Comparison of ENCODE assay signal across 9 cellular contexts in genomic region chr12:99985129-99985570, GRCh38. TPM values are rescaled to one million over a fixed set of nuclear protein-coding genes. Genes with fewer than 3 reads are reported as not detected.
DNase-seq lines count a peak whose midpoint lies in the region; ATAC-seq, FAIRE-seq and TF ChIP-seq lines count a peak whose summit lies in the region.
"Had no signal": no experiment of that assay in that cellular context is flagged by ENCODE, and none has a peak within 500 bp of the region (broad histone marks: within the 10 kb centered on the region; RNA-seq: fewer than 3 reads in every experiment).

No MANE protein-coding gene starts in this region.

- H3K4me1 ChIP-seq in astrocyte (ENCODE audit: insufficient read depth, low read length) (peaks cover 10% of the 10 kb centered on the region), liver (ENCODE audit: control insufficient read depth in 4 of 4, insufficient read depth in 4 of 4, low read length in 3 of 4) (peaks cover 0 to 9% (median 3%) of the 10 kb centered on the region in 4 donors), transverse colon (peaks cover 0 to 18% (median 2%) of the 10 kb centered on the region in 4 donors)

- H3K4me3 ChIP-seq in astrocyte (ENCODE audit: insufficient read depth, low read depth, low read length) (peak overlapping the region; percentile 73), liver (ENCODE audit: low read depth in 1 of 3, low read length in 3 of 3) (peak overlapping the region; percentile 62 to 76 (median 69)), transverse colon (peak overlapping the region; percentile 41 to 66 (median 48))

- DNase-seq in activated T-cell treated with anti-CD3 and anti-CD28 coated beads, Interleukin-2, amount 50 U/mL, for 4 hours: no peak
- no peak for DNase-seq in activated T-cell treated with anti-CD3 and anti-CD28 coated beads, Interleukin-2, amount 50 U/mL, for 1 hour
- no peak for DNase-seq in astrocyte (ENCODE audit: low read depth)
- no peak for DNase-seq in transverse colon
- no peak for DNase-seq in activated CD8-positive, alpha-beta memory T cell treated with anti-CD3 and anti-CD28 coated beads, Interleukin-2, amount 50 U/mL, for 48 hours

- peak overlapping the region; percentile 41 for H3K4me3 Mint-ChIP-seq in activated T-cell treated with anti-CD3 and anti-CD28 coated beads, Interleukin-2, amount 50 U/mL, for 4 hours
- H3K4me3 Mint-ChIP-seq in IgD-negative memory B cell: peak overlapping the region; percentile 27 to 86 (median 67)
- H3K4me3 Mint-ChIP-seq in astrocyte (ENCODE audit: unreplicated experiment): peak overlapping the region; percentile 89

- H3K27ac ChIP-seq in astrocyte (ENCODE audit: low read depth, low read length) (no peak overlapping the region), liver (ENCODE audit: low read depth in 1 of 2, low read length in 2 of 2) (no peak overlapping the region), transverse colon (peak overlapping the region; percentile 50 to 75 (median 55))
- H3K27ac ChIP-seq: epithelial cell of prostate had no signal

- no peak for TF ChIP-seq CTCF in astrocyte (IDR thresholded peaks at IDR 0.05; ENCODE audit: insufficient read depth, low read depth, low read length)
- TF ChIP-seq CTCF in liver (IDR thresholded peaks at IDR 0.05; ENCODE audit: low read depth, low read length, missing input control): no peak
- TF ChIP-seq CTCF in transverse colon (IDR thresholded peaks at IDR 0.05): no peak

- no peak for TF ChIP-seq EP300 in transverse colon (IDR thresholded peaks at IDR 0.05; ENCODE audit: low read depth)

- H3K4me1 Mint-ChIP-seq in activated T-cell treated with anti-CD3 and anti-CD28 coated beads, Interleukin-2, amount 50 U/mL, for 4 hours (ENCODE audit: low read depth): peaks cover 10% of the 10 kb centered on the region
- H3K4me1 Mint-ChIP-seq in IgD-negative memory B cell: peaks cover 9 to 12% (median 11%) of the 10 kb centered on the region in 3 donors
- H3K4me1 Mint-ChIP-seq in astrocyte (ENCODE audit: low read depth, unreplicated experiment): no peaks in the 10 kb centered on the region

- peak overlapping the region; percentile 97 for H3K4me2 ChIP-seq in astrocyte (ENCODE audit: low read length)

- in situ Hi-C loops in transverse colon (cut with MboI; ENCODE audit: low pct_ligation_motif_present in 1 of 4, low pct_unique_long_range_greater_than_20kb in 1 of 4, low sequenced_read_pairs in 3 of 4): loop anchor here in 1 of 4 donors (25.0 kb wide), 1 partner anchor 98 kb away; no protein-coding TSS in a partner anchor

- H3K9me3 ChIP-seq in astrocyte (ENCODE audit: insufficient read depth, low read depth, low read length): no peaks in the 10 kb centered on the region
- H3K9me3 ChIP-seq in liver (ENCODE audit: control insufficient read depth in 4 of 4, low read length in 3 of 4): no peaks in the 10 kb centered on the region
- H3K9me3 ChIP-seq in transverse colon: no peaks in the 10 kb centered on the region

- H3K27me3 Mint-ChIP-seq in activated T-cell treated with anti-CD3 and anti-CD28 coated beads, Interleukin-2, amount 50 U/mL, for 4 hours (ENCODE audit: low read depth): peaks cover 41% of the 10 kb centered on the region
- H3K27me3 Mint-ChIP-seq in IgD-negative memory B cell (peaks cover 34% of the 10 kb centered on the region), astrocyte (ENCODE audit: low read depth, unreplicated experiment) (peaks cover 37% of the 10 kb centered on the region)

- no peak for ATAC-seq in activated T-cell treated with anti-CD3 and anti-CD28 coated beads, Interleukin-2, amount 50 U/mL, for 4 hours
- no peak for ATAC-seq in GM19455 (IDR thresholded peaks at IDR 0.05; ENCODE audit: unreplicated experiment)

- no peak for TF ChIP-seq POLR2A in transverse colon (IDR thresholded peaks at IDR 0.05)

- H3K9me3 Mint-ChIP-seq in activated T-cell treated with anti-CD3 and anti-CD28 coated beads, Interleukin-2, amount 50 U/mL, for 4 hours: no peaks in the 10 kb centered on the region
- H3K9me3 Mint-ChIP-seq in IgD-negative memory B cell: peaks cover 0 to 1% (median 0%) of the 10 kb centered on the region in 3 donors
- peaks cover 2% of the 10 kb centered on the region for H3K9me3 Mint-ChIP-seq in astrocyte (ENCODE audit: unreplicated experiment)

- TF ChIP-seq RAD21 in liver (IDR thresholded peaks at IDR 0.05): no peak

- FAIRE-seq in astrocyte (lab: Jason Lieb, UNC): no peak

- H3K27ac Mint-ChIP-seq in IgD-negative memory B cell (no peak overlapping the region), astrocyte (ENCODE audit: unreplicated experiment) (no peak overlapping the region)

- peaks cover 9% of the 10 kb centered on the region for H3K27me3 ChIP-seq in astrocyte (ENCODE audit: insufficient read depth, low read length)
- H3K27me3 ChIP-seq in liver (ENCODE audit: control insufficient read depth in 4 of 4, insufficient read depth in 4 of 4, low read length in 3 of 4): peaks cover 0 to 3% (median 0%) of the 10 kb centered on the region in 4 donors
- H3K27me3 ChIP-seq in transverse colon: peaks cover 28% of the 10 kb centered on the region

- H3K9ac ChIP-seq in astrocyte (ENCODE audit: low read length) (peak overlapping the region; percentile 67), liver (ENCODE audit: low read depth in 1 of 2, low read length in 2 of 2) (no peak overlapping the region)

- no peaks in the 10 kb centered on the region for H4K20me1 ChIP-seq in astrocyte (ENCODE audit: insufficient read depth, low read length)

- no peaks in the 10 kb centered on the region for H3K79me2 ChIP-seq in astrocyte (ENCODE audit: insufficient read depth, low read length)

- H2AFZ ChIP-seq in astrocyte (ENCODE audit: low read depth, low read length): peak overlapping the region; percentile 86

- intact Hi-C loops in transverse colon (cut with DNase I; ENCODE audit: low total_unique reads): no loop called here

- WGBS in liver: 9% methylated on average over 10 of the region's 10 CpGs
- WGBS in transverse colon (ENCODE audit: low coverage in 1 of 2), 2 donors: 0 to 1% methylated on average over 2 to 10 of the region's 10 CpGs

- H3K36me3 ChIP-seq in astrocyte (ENCODE audit: insufficient read depth, low read length): no peaks in the 10 kb centered on the region
- H3K36me3 ChIP-seq in liver (ENCODE audit: control insufficient read depth in 4 of 4, insufficient read depth in 3 of 4, low read depth in 1 of 4, low read length in 3 of 4): no peaks in the 10 kb centered on the region
- H3K36me3 ChIP-seq in transverse colon: no peaks in the 10 kb centered on the region

- H3K36me3 Mint-ChIP-seq in activated T-cell treated with anti-CD3 and anti-CD28 coated beads, Interleukin-2, amount 50 U/mL, for 4 hours (ENCODE audit: insufficient read depth): no peaks in the 10 kb centered on the region
- H3K36me3 Mint-ChIP-seq in IgD-negative memory B cell (no peaks in the 10 kb centered on the region), astrocyte (ENCODE audit: low read depth, unreplicated experiment) (no peaks in the 10 kb centered on the region)

TF ChIP-seq in liver, 16 proteins besides CTCF, POLR2A, EP300 and RAD21:
- TF ChIP-seq RXRA (IDR thresholded peaks at IDR 0.05) (no peak), HNF4G (IDR thresholded peaks at IDR 0.05) (no peak)
TF ChIP-seq in liver: peak in this region for 0.

RNA-seq across cellular contexts. Expression of gene ANKS1B, which starts 0.4 kb away (rescaled TPM):
- total RNA-seq in activated T-cell treated with anti-CD3 and anti-CD28 coated beads, Interleukin-2, amount 50 U/mL, for 4 hours: under 1 TPM; 0.05 to 0.56 (median 0.16) TPM
- polyA plus RNA-seq in IgD-negative memory B cell (not detected), liver (under 1 TPM; 0.03 to 0.39 TPM)
- total RNA-seq in astrocyte (2.4 and 3.0 TPM in 2 replicates), liver (1 to 10 TPM in 1 of 2 donors, under 1 TPM in 1; 0.67 to 3.4 TPM), transverse colon (1 to 10 TPM in 3 of 4 donors, not detected in 1; 1.4 to 6.4 (median 3.5) TPM)

Comparison
In these comparisons a context has a peak if more than half of its experiments do, and no peak if none do; other contexts are left out.
1. H3K27ac ChIP-seq: peak in transverse colon (4 of 4); none in astrocyte (single experiment) and liver (0 of 2).
2. Peak in every context shown above with its lines, with median percentiles within 50 percentile points of each other: H3K4me3 Mint-ChIP-seq and H3K4me3 ChIP-seq.